20 cellular contexts compared by ENCODE assay signal in genomic region chr13:41658057-41658642, GRCh38.
DNase-seq lines count a peak whose midpoint lies in the region; ATAC-seq, FAIRE-seq and TF ChIP-seq lines count a peak whose summit lies in the region.
"Had no signal": no experiment of that assay in that cellular context is flagged by ENCODE, and none has a peak within 500 bp of the region (broad histone marks: within the 10 kb centered on the region; RNA-seq: fewer than 3 reads in every experiment).

No MANE protein-coding gene starts in this region.

- H3K27me3 Mint-ChIP-seq in stimulated activated naive CD8-positive, alpha-beta T cell treated with anti-CD3 and anti-CD28 coated beads, Interleukin-15, Interleukin-2, amounts not matched to agents 100 ng/mL and 50 ng/mL, for 24 hours: no peaks in the 10 kb centered on the region
- H3K27me3 Mint-ChIP-seq in stimulated activated naive CD8-positive, alpha-beta T cell treated with anti-CD3 and anti-CD28 coated beads, Interleukin-15, amount 100 ng/mL, for 72 hours: no peaks in the 10 kb centered on the region
- H3K27me3 Mint-ChIP-seq: progenitor cell of endocrine pancreas had no signal

- CTCF ChIA-PET in HEK293T (lab: Yijun Ruan, JAX): no interaction called here

- no peak overlapping the region for H3K4me3 ChIP-seq in bronchial epithelial cell (ENCODE audit: low read depth, low read length)
- H3K4me3 ChIP-seq: body of pancreas had no signal

- H3K36me3 Mint-ChIP-seq in stimulated activated naive CD8-positive, alpha-beta T cell treated with anti-CD3 and anti-CD28 coated beads, Interleukin-15, Interleukin-2, amounts not matched to agents 100 ng/mL and 50 ng/mL, for 24 hours (ENCODE audit: low read depth): peaks cover 13% of the 10 kb centered on the region

- FAIRE-seq in bronchial epithelial cell (lab: Jason Lieb, UNC): peak; percentile 93
- FAIRE-seq: GM19239, kidney, TTC549 had no signal

- no peak overlapping the region for H3K4me3 Mint-ChIP-seq in stimulated activated naive CD8-positive, alpha-beta T cell treated with anti-CD3 and anti-CD28 coated beads, Interleukin-15, Interleukin-2, amounts not matched to agents 100 ng/mL and 50 ng/mL, for 24 hours
- no peak overlapping the region for H3K4me3 Mint-ChIP-seq in stimulated activated naive CD8-positive, alpha-beta T cell treated with anti-CD3 and anti-CD28 coated beads, Interleukin-15, amount 100 ng/mL, for 72 hours

- no peak for DNase-seq in stimulated activated naive CD8-positive, alpha-beta T cell treated with anti-CD3 and anti-CD28 coated beads, Interleukin-15, amount 100 ng/mL, for 72 hours
- DNase-seq in bronchial epithelial cell (ENCODE audit: low read depth) (no peak), hepatic stellate cell (ENCODE audit: low spot score) (peak; percentile 19), HEK293T (ENCODE audit: extremely low spot score) (no peak), kidney glomerular epithelial cell (lab: John Stamatoyannopoulos, UW) (no peak), NCI-H2196 (lab: John Stamatoyannopoulos, UW; ENCODE audit: unreplicated experiment) (no peak)
- no peak for DNase-seq in stimulated activated CD4-positive, alpha-beta T cell treated with anti-CD3 and anti-CD28 coated beads, Interleukin-2, amount 100 ng/mL, for 48 hours
- DNase-seq: activated CD4-positive, alpha-beta T cell treated with anti-CD3 and anti-CD28 coated beads, Interleukin-2, amount 50 U/mL, for 4 hours; body of pancreas; Caco-2; head of caudate nucleus; Karpas-422; kidney; NCI-H187 treated with DMSO at 0.1 percent for 48 hours; NCI-H510A treated with DMSO at 0.1 percent for 48 hours; SK-N-SH had no signal

- POLR2A ChIA-PET in HEK293T (lab: Yijun Ruan, JAX): no interaction called here

- peaks cover 24% of the 10 kb centered on the region for H3K4me1 Mint-ChIP-seq in stimulated activated naive CD8-positive, alpha-beta T cell treated with anti-CD3 and anti-CD28 coated beads, Interleukin-15, Interleukin-2, amounts not matched to agents 100 ng/mL and 50 ng/mL, for 24 hours (ENCODE audit: low read depth)
- H3K4me1 Mint-ChIP-seq in stimulated activated naive CD8-positive, alpha-beta T cell treated with anti-CD3 and anti-CD28 coated beads, Interleukin-15, amount 100 ng/mL, for 72 hours: peaks cover 4% of the 10 kb centered on the region

- no peaks in the 10 kb centered on the region for H3K27me3 ChIP-seq in bronchial epithelial cell (ENCODE audit: control insufficient read depth, insufficient read depth, low read length)
- H3K27me3 ChIP-seq: body of pancreas had no signal

- no peaks in the 10 kb centered on the region for H3K36me3 ChIP-seq in bronchial epithelial cell (ENCODE audit: control insufficient read depth, insufficient read depth, low read length)

- H3K9me3 Mint-ChIP-seq in stimulated activated naive CD8-positive, alpha-beta T cell treated with anti-CD3 and anti-CD28 coated beads, Interleukin-15, Interleukin-2, amounts not matched to agents 100 ng/mL and 50 ng/mL, for 24 hours: no peaks in the 10 kb centered on the region
- no peaks in the 10 kb centered on the region for H3K9me3 Mint-ChIP-seq in stimulated activated naive CD8-positive, alpha-beta T cell treated with anti-CD3 and anti-CD28 coated beads, Interleukin-15, amount 100 ng/mL, for 72 hours

- ATAC-seq in stimulated activated naive CD8-positive, alpha-beta T cell treated with anti-CD3 and anti-CD28 coated beads, Interleukin-15, amount 100 ng/mL, for 72 hours: no peak
- ATAC-seq: body of pancreas had no signal

- TF ChIP-seq CTCF in bronchial epithelial cell (IDR thresholded peaks at IDR 0.05; ENCODE audit: insufficient read depth, low read length, severe bottlenecking): no peak

- peak overlapping the region; percentile 67 for H3K27ac Mint-ChIP-seq in stimulated activated naive CD8-positive, alpha-beta T cell treated with anti-CD3 and anti-CD28 coated beads, Interleukin-15, Interleukin-2, amounts not matched to agents 100 ng/mL and 50 ng/mL, for 24 hours
- no peak overlapping the region for H3K27ac Mint-ChIP-seq in stimulated activated naive CD8-positive, alpha-beta T cell treated with anti-CD3 and anti-CD28 coated beads, Interleukin-15, amount 100 ng/mL, for 72 hours
- H3K27ac Mint-ChIP-seq: progenitor cell of endocrine pancreas had no signal

TF ChIP-seq in HEK293T, 16 proteins besides CTCF, POLR2A, EP300 and RAD21:
- TF ChIP-seq L3MBTL2 (conservative IDR thresholded peaks at IDR 0.05) (no peak), LEF1 (IDR thresholded peaks at IDR 0.05; ENCODE audit: borderline replicate concordance) (no peak), ELF4 (IDR thresholded peaks at IDR 0.05) (no peak), TARDBP (IDR thresholded peaks at IDR 0.05) (no peak), PKNOX1 (IDR thresholded peaks at IDR 0.05) (no peak), FOXK2 (IDR thresholded peaks at IDR 0.05) (no peak), ZNF384 (IDR thresholded peaks at IDR 0.05) (no peak), BHLHE40 (IDR thresholded peaks at IDR 0.05; ENCODE audit: borderline replicate concordance) (no peak), CTBP1 (IDR thresholded peaks at IDR 0.05; ENCODE audit: borderline replicate concordance) (no peak), NFRKB (IDR thresholded peaks at IDR 0.05) (no peak), ARNT (IDR thresholded peaks at IDR 0.05) (no peak), SP1 (IDR thresholded peaks at IDR 0.05) (no peak), FOXM1 (IDR thresholded peaks at IDR 0.05; ENCODE audit: borderline replicate concordance) (no peak), HDGF (IDR thresholded peaks at IDR 0.05; ENCODE audit: borderline replicate concordance) (no peak)
TF ChIP-seq in HEK293T: peak in this region for 0.
